ENCODE assay signal across 13 cellular contexts in genomic region chr7:137754076-137754851, GRCh38.
DNase-seq lines count a peak whose midpoint lies in the region; ATAC-seq and TF ChIP-seq lines count a peak whose summit lies in the region.
"Had no signal": no experiment of that assay in that cellular context is flagged by ENCODE, and none has a peak within 500 bp of the region (broad histone marks: within the 10 kb centered on the region; RNA-seq: fewer than 3 reads in every experiment).

No MANE protein-coding gene starts in this region.

- intact Hi-C loops in esophagus muscularis mucosa (cut with DNase I): no loop called here

- H2AFZ ChIP-seq in neural progenitor cell (replicated peaks): peak overlapping the region; percentile 89

- ATAC-seq in HG03196 (IDR thresholded peaks at IDR 0.05; ENCODE audit: unreplicated experiment): no peak
- ATAC-seq: left lung had no signal

- no peaks in the 10 kb centered on the region for H4K20me1 ChIP-seq in BLaER1 treated with 17β-estradiol and CSF1 and Interleukin-3, amounts not matched to agents 10 nM and 100 nM
- H4K20me1 ChIP-seq in neural progenitor cell (ENCODE audit: low read depth): no peaks in the 10 kb centered on the region

- TF ChIP-seq CTCF in brain (conservative IDR thresholded peaks at IDR 0.05) (no peak), neural progenitor cell (IDR thresholded peaks at IDR 0.05) (no peak), esophagus muscularis mucosa (IDR thresholded peaks at IDR 0.05) (no peak)

- H3K27me3 ChIP-seq in BLaER1 treated with 17β-estradiol and CSF1 and Interleukin-3, amounts not matched to agents 10 nM and 100 nM: no peaks in the 10 kb centered on the region
- H3K27me3 ChIP-seq in HUES48 (ENCODE audit: control insufficient read depth, insufficient read depth, low read length): no peaks in the 10 kb centered on the region
- no peaks in the 10 kb centered on the region for H3K27me3 ChIP-seq in neural progenitor cell
- no peaks in the 10 kb centered on the region for H3K27me3 ChIP-seq in esophagus muscularis mucosa
- H3K27me3 ChIP-seq: Peyer's patch had no signal

- H3K27ac Mint-ChIP-seq in brain (peak overlapping the region; percentile 79 to 91 (median 86)), neural progenitor cell (peak overlapping the region; percentile 88)
- H3K27ac Mint-ChIP-seq: activated B cell treated with CpG ODN at 0.5 μM for 24 hours; activated T-helper 2 cell treated with anti-CD3 and anti-CD28 coated beads, Interferon-gamma antibody, Interleukin-2, Interleukin-4, amounts not matched to agents 10 μg/mL and 5 μg/mL and 100 μg/mL, durations not matched to agents 14 hours and 24 hours and 36 hours had no signal

- no peaks in the 10 kb centered on the region for H3K79me2 ChIP-seq in neural progenitor cell (ENCODE audit: low read depth)

- DNase-seq in neural progenitor cell (ENCODE audit: low spot score) (peak; percentile 33), esophagus muscularis mucosa (ENCODE audit: extremely low spot score) (no peak), RKO (ENCODE audit: low spot score) (no peak), T-helper 9 cell (no peak)
- DNase-seq: activated B cell treated with CpG ODN at 0.5 μM for 24 hours, NCI-H1694, Peyer's patch had no signal

- H3K9me3 ChIP-seq in BLaER1 treated with 17β-estradiol and CSF1 and Interleukin-3, amounts not matched to agents 10 nM and 100 nM (replicated peaks in 1 of 11): peaks cover 0 to 8% (median 0%) of the 10 kb centered on the region in 11 experiments; a peak in 4 of 22 replicates
- H3K9me3 ChIP-seq in HUES48 (ENCODE audit: control insufficient read depth, insufficient read depth, low read length): no peaks in the 10 kb centered on the region
- no peaks in the 10 kb centered on the region for H3K9me3 ChIP-seq in neural progenitor cell (ENCODE audit: low read depth)
- no peaks in the 10 kb centered on the region for H3K9me3 ChIP-seq in esophagus muscularis mucosa
- H3K9me3 ChIP-seq: left lung, Peyer's patch had no signal

- no peak for TF ChIP-seq POLR2A in esophagus muscularis mucosa (IDR thresholded peaks at IDR 0.05; ENCODE audit: low read depth)

- no peak for TF ChIP-seq EP300 in esophagus muscularis mucosa (IDR thresholded peaks at IDR 0.05)

- peak overlapping the region; percentile 81 to 96 (median 87) for H3K4me2 ChIP-seq in BLaER1 treated with 17β-estradiol and CSF1 and Interleukin-3, amounts not matched to agents 10 nM and 100 nM
- H3K4me2 ChIP-seq in neural progenitor cell: peak overlapping the region; percentile 79

- no peaks in the 10 kb centered on the region for H3K9me3 Mint-ChIP-seq in brain
- H3K9me3 Mint-ChIP-seq in neural progenitor cell: peaks cover 3% of the 10 kb centered on the region
- H3K9me3 Mint-ChIP-seq: activated B cell treated with CpG ODN at 0.5 μM for 24 hours; activated T-helper 2 cell treated with anti-CD3 and anti-CD28 coated beads, Interferon-gamma antibody, Interleukin-2, Interleukin-4, amounts not matched to agents 10 μg/mL and 5 μg/mL and 100 μg/mL, durations not matched to agents 14 hours and 24 hours and 36 hours had no signal

- peaks cover 13% of the 10 kb centered on the region for H3F3A ChIP-seq in neural progenitor cell (ENCODE audit: low read depth)

- H3K4me3 ChIP-seq in BLaER1 treated with 17β-estradiol and CSF1 and Interleukin-3, amounts not matched to agents 10 nM and 100 nM: peak overlapping the region in 6 of 10 experiments; percentile 1 to 42 (median 18); a peak in 8 of 20 replicates
- H3K4me3 ChIP-seq in HUES48 (ENCODE audit: low read depth, low read length) (peak overlapping the region; percentile 25; the same call in 1 of the 2 replicates), neural progenitor cell (peak overlapping the region; percentile 41), esophagus muscularis mucosa (no peak overlapping the region)
- H3K4me3 ChIP-seq: left lung, Peyer's patch had no signal

- H3K4me1 Mint-ChIP-seq in brain (peaks cover 52% of the 10 kb centered on the region), neural progenitor cell (peaks cover 50% of the 10 kb centered on the region)
- H3K4me1 Mint-ChIP-seq: activated B cell treated with CpG ODN at 0.5 μM for 24 hours had no signal

- H3K36me3 Mint-ChIP-seq in brain (no peaks in the 10 kb centered on the region), neural progenitor cell (no peaks in the 10 kb centered on the region)

- H3K4me3 Mint-ChIP-seq in brain (peak overlapping the region; percentile 72 to 82 (median 77)), neural progenitor cell (peak overlapping the region; percentile 67)
- H3K4me3 Mint-ChIP-seq: activated B cell treated with CpG ODN at 0.5 μM for 24 hours had no signal

- H3K9ac ChIP-seq in BLaER1 treated with 17β-estradiol and CSF1 and Interleukin-3, amounts not matched to agents 10 nM and 100 nM: peak overlapping the region in 9 of 11 experiments; percentile 13 to 78 (median 71); a peak in 17 of 22 replicates
- H3K9ac ChIP-seq in HUES48 (ENCODE audit: low read depth, low read length) (no peak overlapping the region), neural progenitor cell (no peak overlapping the region)

- H3K36me3 ChIP-seq in BLaER1 treated with 17β-estradiol and CSF1 and Interleukin-3, amounts not matched to agents 10 nM and 100 nM: no peaks in the 10 kb centered on the region
- H3K36me3 ChIP-seq in HUES48 (ENCODE audit: control insufficient read depth, insufficient read depth, low read length) (no peaks in the 10 kb centered on the region), neural progenitor cell (no peaks in the 10 kb centered on the region), esophagus muscularis mucosa (no peaks in the 10 kb centered on the region)
- H3K36me3 ChIP-seq: left lung, Peyer's patch had no signal

- peak overlapping the region in 10 of 11 experiments; percentile 8 to 95 (median 86); a peak in 17 of 22 replicates for H3K27ac ChIP-seq in BLaER1 treated with 17β-estradiol and CSF1 and Interleukin-3, amounts not matched to agents 10 nM and 100 nM
- H3K27ac ChIP-seq in HUES48 (ENCODE audit: low read depth, low read length) (peak overlapping the region; percentile 74), neural progenitor cell (no peak overlapping the region), esophagus muscularis mucosa (replicated peaks in 1 of 4) (peak overlapping the region in 1 of 4 donors; percentile 44)
- H3K27ac ChIP-seq: left lung, Peyer's patch had no signal

- peaks cover 52 to 64% (median 60%) of the 10 kb centered on the region in 10 experiments for H3K4me1 ChIP-seq in BLaER1 treated with 17β-estradiol and CSF1 and Interleukin-3, amounts not matched to agents 10 nM and 100 nM
- H3K4me1 ChIP-seq in HUES48 (ENCODE audit: control insufficient read depth, insufficient read depth, low read length) (peaks cover 26% of the 10 kb centered on the region), neural progenitor cell (peaks cover 25% of the 10 kb centered on the region), esophagus muscularis mucosa (peaks cover 0 to 36% (median 28%) of the 10 kb centered on the region in 4 donors)
- H3K4me1 ChIP-seq: Peyer's patch had no signal

- 11% methylated on average over 8 of the region's 10 CpGs for WGBS in esophagus muscularis mucosa

- H3K27me3 Mint-ChIP-seq in brain (peaks cover 11% of the 10 kb centered on the region), neural progenitor cell (ENCODE audit: insufficient read depth, low read depth) (peaks cover 6% of the 10 kb centered on the region)
- H3K27me3 Mint-ChIP-seq: activated B cell treated with CpG ODN at 0.5 μM for 24 hours had no signal

Comparison
In these comparisons a context has a peak if more than half of its experiments do, and no peak if none do; other contexts are left out.
1. H3K4me3 ChIP-seq: peak in BLaER1 treated with 17β-estradiol and CSF1 and Interleukin-3, amounts not matched to agents 10 nM and 100 nM (6 of 10), HUES48 (single experiment) and neural progenitor cell (single experiment); none in esophagus muscularis mucosa (0 of 4).
2. H3K9ac ChIP-seq: peak in BLaER1 treated with 17β-estradiol and CSF1 and Interleukin-3, amounts not matched to agents 10 nM and 100 nM (9 of 11); none in HUES48 (single experiment) and neural progenitor cell (single experiment).